In the genomic region with DNA sequence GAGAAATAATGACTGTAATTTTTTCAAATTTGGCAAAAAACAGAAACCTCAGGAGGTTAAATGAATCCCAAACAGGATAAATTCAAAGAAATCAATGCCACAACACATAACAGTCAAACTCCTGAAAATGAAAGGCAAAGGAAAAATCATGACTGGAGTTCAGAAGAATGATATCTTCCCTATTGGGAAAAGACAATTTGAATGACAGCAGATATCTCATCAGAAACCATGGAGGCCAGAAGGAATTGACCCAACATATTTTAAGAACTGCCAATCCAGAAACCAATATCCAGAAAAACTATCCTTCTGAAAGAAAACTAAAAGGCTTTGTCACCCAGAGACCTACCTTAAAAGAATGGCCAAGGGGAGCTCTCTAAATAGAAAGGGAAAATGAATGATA, we compare ENCODE assay signal across 29 cellular contexts.
"Had no signal": no experiment of that assay in that cellular context is flagged by ENCODE, and none has a peak within 500 bp of the region (broad histone marks: within the 10 kb centered on the region; RNA-seq: fewer than 3 reads in every experiment).

No MANE protein-coding gene starts in this region.

- H3K36me3 Mint-ChIP-seq: stimulated activated effector memory CD8-positive, alpha-beta T cell treated with anti-CD3 and anti-CD28 coated beads, Interleukin-12 subunit alpha, Interleukin-12 subunit beta, amount 100 ng/mL, for 72 hours; stimulated activated memory B cell treated with anti-CD40 and anti-IgM and Interleukin-4, amounts not matched to agents 10 μg/mL and 1 μg/mL and 100 μg/mL, for 72 hours; type B pancreatic cell had no signal

- H3K9me3 Mint-ChIP-seq: stimulated activated effector memory CD8-positive, alpha-beta T cell treated with anti-CD3 and anti-CD28 coated beads, Interleukin-12 subunit alpha, Interleukin-12 subunit beta, amount 100 ng/mL, for 72 hours; stimulated activated memory B cell treated with anti-CD40 and anti-IgM and Interleukin-4, amounts not matched to agents 10 μg/mL and 1 μg/mL and 100 μg/mL, for 72 hours; stimulated activated naive CD8-positive, alpha-beta T cell treated with anti-CD3 and anti-CD28 coated beads, Interleukin-15, Interleukin-2, amounts not matched to agents 100 ng/mL and 50 ng/mL, for 24 hours; type B pancreatic cell had no signal

- H3K4me3 Mint-ChIP-seq: stimulated activated effector memory CD8-positive, alpha-beta T cell treated with anti-CD3 and anti-CD28 coated beads, Interleukin-12 subunit alpha, Interleukin-12 subunit beta, amount 100 ng/mL, for 72 hours; stimulated activated memory B cell treated with anti-CD40 and anti-IgM and Interleukin-4, amounts not matched to agents 10 μg/mL and 1 μg/mL and 100 μg/mL, for 72 hours; stimulated activated naive B cell treated with anti-CD40 and anti-IgM and Interleukin-4, amounts not matched to agents 10 μg/mL and 1 μg/mL and 100 μg/mL, for 72 hours; stimulated activated naive CD8-positive, alpha-beta T cell treated with anti-CD3 and anti-CD28 coated beads, Interleukin-15, amount 100 ng/mL, for 72 hours; stimulated activated naive CD8-positive, alpha-beta T cell treated with anti-CD3 and anti-CD28 coated beads, Interleukin-15, Interleukin-2, amounts not matched to agents 100 ng/mL and 50 ng/mL, for 24 hours; type B pancreatic cell had no signal

- H3K36me3 ChIP-seq: stomach, suprapubic skin, thoracic aorta, thyroid gland, tibial artery, tibial nerve, transverse colon, upper lobe of left lung, upper lobe of right lung, uterus, vagina had no signal

- H3K27ac ChIP-seq: stomach, suprapubic skin, testis, thoracic aorta, thyroid gland, tibial artery, tibial nerve, transverse colon, upper lobe of left lung, upper lobe of right lung, uterus, vagina had no signal

- H3K9me3 ChIP-seq: stomach, suprapubic skin, testis, thoracic aorta, thyroid gland, tibial nerve, transverse colon, upper lobe of left lung, upper lobe of right lung, uterus, vagina had no signal

- FAIRE-seq: urothelium cell line had no signal

- H3K4me1 ChIP-seq: suprapubic skin, testis, thyroid gland, tibial artery, tibial nerve, transverse colon, upper lobe of left lung, upper lobe of right lung, uterus, vagina had no signal

- ATAC-seq: stimulated activated effector memory CD8-positive, alpha-beta T cell treated with anti-CD3 and anti-CD28 coated beads, Interleukin-12 subunit alpha, Interleukin-12 subunit beta, amount 100 ng/mL, for 72 hours; stimulated activated memory B cell treated with anti-CD40 and anti-IgM and Interleukin-4, amounts not matched to agents 10 μg/mL and 1 μg/mL and 100 μg/mL, for 72 hours; stimulated activated naive B cell treated with anti-CD40 and anti-IgM and Interleukin-4, amounts not matched to agents 10 μg/mL and 1 μg/mL and 100 μg/mL, for 72 hours; stimulated activated naive CD8-positive, alpha-beta T cell treated with anti-CD3 and anti-CD28 coated beads, Interleukin-15, amount 100 ng/mL, for 72 hours; stimulated activated naive CD8-positive, alpha-beta T cell treated with anti-CD3 and anti-CD28 coated beads, Interleukin-15, Interleukin-2, amounts not matched to agents 100 U/mL and 50 U/mL, for 24 hours; upper lobe of right lung had no signal

- H3K27me3 ChIP-seq: stomach, suprapubic skin, testis, thyroid gland, tibial artery, tibial nerve, transverse colon, upper lobe of left lung, upper lobe of right lung, uterus, vagina had no signal

- H3K27me3 Mint-ChIP-seq: stimulated activated memory B cell treated with anti-CD40 and anti-IgM and Interleukin-4, amounts not matched to agents 10 μg/mL and 1 μg/mL and 100 μg/mL, for 72 hours; stimulated activated naive B cell treated with anti-CD40 and anti-IgM and Interleukin-4, amounts not matched to agents 10 μg/mL and 1 μg/mL and 100 μg/mL, for 72 hours; stimulated activated naive CD8-positive, alpha-beta T cell treated with anti-CD3 and anti-CD28 coated beads, Interleukin-15, amount 100 ng/mL, for 72 hours; stimulated activated naive CD8-positive, alpha-beta T cell treated with anti-CD3 and anti-CD28 coated beads, Interleukin-15, Interleukin-2, amounts not matched to agents 100 ng/mL and 50 ng/mL, for 24 hours had no signal

- DNase-seq: stimulated activated CD4-positive, alpha-beta T cell treated with anti-CD3 and anti-CD28 coated beads, Interleukin-2, amount 100 ng/mL, for 48 hours; stimulated activated CD4-positive, alpha-beta T cell treated with anti-CD3 and anti-CD28 coated beads, Interleukin-4, amount 100 ng/mL, for 1 hour; stimulated activated CD4-positive, alpha-beta T cell treated with anti-CD3 and anti-CD28 coated beads, Interleukin-4, amount 100 ng/mL, for 24 hours; stimulated activated CD4-positive, alpha-beta T cell treated with anti-CD3 and anti-CD28 coated beads, Interleukin-4, amount 100 ng/mL, for 4 hours; stimulated activated CD8-positive, alpha-beta memory T cell treated with anti-CD3 and anti-CD28 coated beads, Interleukin-4, amount 100 ng/mL, for 48 hours; stimulated activated naive B cell treated with anti-CD40 and anti-IgM and Interleukin-4, amounts not matched to agents 10 μg/mL and 1 μg/mL and 100 μg/mL, for 72 hours; stimulated activated naive CD4-positive, alpha-beta T cell; stimulated activated naive CD4-positive, alpha-beta T cell treated with Interleukin-2 at 50 U/mL for 16 hours; stimulated activated naive CD8-positive, alpha-beta T cell treated with anti-CD3 and anti-CD28 coated beads, Interleukin-15, amount 100 ng/mL, for 72 hours; stimulated activated naive CD8-positive, alpha-beta T cell treated with anti-CD3 and anti-CD28 coated beads, Interleukin-15, Interleukin-2, amounts not matched to agents 100 U/mL and 50 U/mL, for 24 hours; stomach; substantia nigra; testis; thyroid gland; tibial artery; transverse colon; trophoblast cell; upper lobe of left lung; upper lobe of right lung; uterus had no signal

- H3K27ac Mint-ChIP-seq: stimulated activated effector memory CD8-positive, alpha-beta T cell treated with anti-CD3 and anti-CD28 coated beads, Interleukin-12 subunit alpha, Interleukin-12 subunit beta, amount 100 ng/mL, for 72 hours; stimulated activated memory B cell treated with anti-CD40 and anti-IgM and Interleukin-4, amounts not matched to agents 10 μg/mL and 1 μg/mL and 100 μg/mL, for 72 hours; stimulated activated naive B cell treated with anti-CD40 and anti-IgM and Interleukin-4, amounts not matched to agents 10 μg/mL and 1 μg/mL and 100 μg/mL, for 72 hours; stimulated activated naive CD8-positive, alpha-beta T cell treated with anti-CD3 and anti-CD28 coated beads, Interleukin-15, amount 100 ng/mL, for 72 hours; stimulated activated naive CD8-positive, alpha-beta T cell treated with anti-CD3 and anti-CD28 coated beads, Interleukin-15, Interleukin-2, amounts not matched to agents 100 ng/mL and 50 ng/mL, for 24 hours; type B pancreatic cell had no signal

- H3K4me3 ChIP-seq: stomach, suprapubic skin, testis, thoracic aorta, thyroid gland, tibial artery, tibial nerve, transverse colon, upper lobe of left lung, upper lobe of right lung, uterus, vagina had no signal

- H3K4me1 Mint-ChIP-seq: stimulated activated effector memory CD8-positive, alpha-beta T cell treated with anti-CD3 and anti-CD28 coated beads, Interleukin-12 subunit alpha, Interleukin-12 subunit beta, amount 100 ng/mL, for 72 hours; stimulated activated naive CD8-positive, alpha-beta T cell treated with anti-CD3 and anti-CD28 coated beads, Interleukin-15, amount 100 ng/mL, for 72 hours had no signal
